In genomic region chr9:133782157-133783130, GRCh38 we compare ENCODE assay signal across 8 cellular contexts. TPM values are rescaled to one million over a fixed set of nuclear protein-coding genes. Genes with fewer than 3 reads are reported as not detected.
DNase-seq lines count a peak whose midpoint lies in the region; ATAC-seq lines count a peak whose summit lies in the region.

No MANE protein-coding gene starts in this region.

- no peak overlapping the region for H3K27ac Mint-ChIP-seq in activated CD4-positive, alpha-beta memory T cell treated with anti-CD3 and anti-CD28 coated beads for 36 hours
- H3K27ac Mint-ChIP-seq in memory B cell = peak overlapping the region; percentile 96

- POLR2A ChIA-PET in activated CD4-positive, alpha-beta memory T cell treated with anti-CD3 and anti-CD28 coated beads for 36 hours (lab: Charles Lee) = interaction anchor here (1.4 kb wide), 1 partner anchor 211 kb away, joined by 6 read pairs; no protein-coding TSS in a partner anchor

- CTCF ChIA-PET in activated CD4-positive, alpha-beta memory T cell treated with anti-CD3 and anti-CD28 coated beads for 36 hours (lab: Charles Lee) = interaction anchor here (0.6 to 3.9 kb wide), 20 partner anchors 9 to 381 kb away, joined by 3 to 118 read pairs (median 4); partner anchors contain the start of gene BRD3OS

- DNase-seq in SHP77 (lab: John Stamatoyannopoulos, UW) (peak; percentile 22 to 43), SHP77 treated with DMSO at 0.1 percent for 48 hours (lab: John Stamatoyannopoulos, UW) (no peak), NCI-H2196 (lab: John Stamatoyannopoulos, UW; ENCODE audit: unreplicated experiment) (peak; percentile 67), memory B cell (ENCODE audit: low spot score in 2 of 2) (peak; percentile 77 to 79)
- peak; percentile 75 for DNase-seq in activated CD4-positive, alpha-beta memory T cell treated with anti-CD3 and anti-CD28 coated beads for 36 hours
- DNase-seq in effector CD4-positive, alpha-beta T cell = peak; percentile 56
- peak; percentile 40 to 60 for DNase-seq in stimulated activated CD8-positive, alpha-beta memory T cell treated with anti-CD3 and anti-CD28 coated beads, Interleukin-2, amount 100 ng/mL, for 48 hours (ENCODE audit: low read depth in 2 of 2)

- H3K9me3 Mint-ChIP-seq in activated CD4-positive, alpha-beta memory T cell treated with anti-CD3 and anti-CD28 coated beads for 36 hours = no peaks in the 10 kb centered on the region
- no peaks in the 10 kb centered on the region for H3K9me3 Mint-ChIP-seq in memory B cell

- H3K4me1 Mint-ChIP-seq in activated CD4-positive, alpha-beta memory T cell treated with anti-CD3 and anti-CD28 coated beads for 36 hours (ENCODE audit: low read depth) = no peaks in the 10 kb centered on the region
- peaks cover 44% of the 10 kb centered on the region for H3K4me1 Mint-ChIP-seq in memory B cell

- H3K4me3 Mint-ChIP-seq in activated CD4-positive, alpha-beta memory T cell treated with anti-CD3 and anti-CD28 coated beads for 36 hours = no peak overlapping the region
- H3K4me3 Mint-ChIP-seq in memory B cell = no peak overlapping the region

- ATAC-seq in memory B cell (ENCODE audit: low read depth) = peak; percentile 34
- ATAC-seq in HG03045 (IDR thresholded peaks at IDR 0.05; ENCODE audit: unreplicated experiment) = no peak

- H3K27me3 Mint-ChIP-seq in activated CD4-positive, alpha-beta memory T cell treated with anti-CD3 and anti-CD28 coated beads for 36 hours = no peaks in the 10 kb centered on the region
- no peaks in the 10 kb centered on the region for H3K27me3 Mint-ChIP-seq in memory B cell

- no peaks in the 10 kb centered on the region for H3K36me3 Mint-ChIP-seq in activated CD4-positive, alpha-beta memory T cell treated with anti-CD3 and anti-CD28 coated beads for 36 hours
- peaks cover 9% of the 10 kb centered on the region for H3K36me3 Mint-ChIP-seq in memory B cell

- intact Hi-C loops in activated CD4-positive, alpha-beta memory T cell treated with anti-CD3 and anti-CD28 coated beads for 36 hours (cut with micrococcal nuclease) = loop anchor here (1.0 kb wide), 2 partner anchors 212 to 317 kb away; no protein-coding TSS in a partner anchor

RNA-seq across cellular contexts. Expression of gene SARDH, which starts 44.3 kb away (rescaled TPM):
- 1 to 10 TPM; 6.5 to 6.6 TPM for total RNA-seq in activated CD4-positive, alpha-beta memory T cell treated with anti-CD3 and anti-CD28 coated beads for 36 hours
